ENCODE assay signal across 1 cellular context in the genomic region with DNA sequence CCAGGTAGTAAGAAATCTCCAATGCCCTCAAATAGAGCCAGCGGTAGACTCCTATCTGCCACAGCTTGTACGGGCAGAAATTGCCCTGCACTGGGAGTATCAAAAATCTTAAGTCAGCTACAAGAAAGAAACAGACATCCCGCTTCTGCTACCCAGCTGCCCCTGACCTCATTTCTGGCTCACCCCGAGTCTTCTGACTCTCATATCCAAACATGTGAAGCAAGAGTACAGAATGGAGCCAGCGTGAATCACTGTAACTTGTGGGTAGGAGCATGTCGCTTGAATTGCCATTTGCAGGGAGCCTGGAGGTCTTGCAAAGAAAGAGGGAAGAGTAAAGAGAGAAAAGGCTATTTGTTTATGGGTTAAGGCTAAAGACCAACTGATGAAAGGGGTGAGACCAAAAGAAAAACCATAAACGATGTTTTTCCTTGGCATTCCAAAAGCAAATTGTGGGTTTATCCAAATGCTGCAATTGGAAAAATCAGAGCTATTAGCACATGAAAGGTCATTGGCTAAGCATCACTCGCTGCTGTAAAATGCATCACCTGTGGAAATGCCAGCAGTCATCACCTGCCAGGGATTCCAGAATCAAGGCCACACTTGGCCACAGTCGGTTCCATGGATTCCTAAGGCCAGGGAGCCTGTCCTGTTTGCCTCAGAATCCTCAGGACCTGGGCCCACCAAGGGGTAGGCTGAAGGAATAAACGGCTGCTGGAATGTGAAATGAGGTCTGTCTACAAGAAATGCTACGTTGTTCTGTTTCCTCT.
TF ChIP-seq lines count a peak whose summit lies in the region.

No MANE protein-coding gene starts in this region.

TF ChIP-seq in IMR-90, 13 proteins besides CTCF, POLR2A, EP300 and RAD21:
- TF ChIP-seq USF2 (IDR thresholded peaks at IDR 0.05; ENCODE audit: low read depth, low read length) (peak; percentile 15; the same call in 1 of the 2 replicates), NFE2L2 (IDR thresholded peaks at IDR 0.05; ENCODE audit: low read depth, low read length) (no peak), MAZ (IDR thresholded peaks at IDR 0.05; ENCODE audit: borderline replicate concordance, low read depth, low read length) (peak; percentile 38; the same call in 1 of the 2 replicates), RCOR1 (IDR thresholded peaks at IDR 0.05; ENCODE audit: insufficient replicate concordance, low read length) (peak; percentile 31), FOS (IDR thresholded peaks at IDR 0.05; ENCODE audit: low read depth, low read length) (peak; percentile 69), SMC3 (IDR thresholded peaks at IDR 0.05; ENCODE audit: low read depth, low read length) (no peak), MXI1 (IDR thresholded peaks at IDR 0.05; ENCODE audit: borderline replicate concordance, low read depth, low read length) (peak; percentile 75; the same call in 1 of the 2 replicates), MAFK (IDR thresholded peaks at IDR 0.05; ENCODE audit: low read depth, low read length) (no peak), CEBPB (IDR thresholded peaks at IDR 0.05; ENCODE audit: low read depth, low read length) (peak; percentile 98), BHLHE40 (IDR thresholded peaks at IDR 0.05; ENCODE audit: low read depth, low read length) (peak; percentile 29; the same call in 1 of the 2 replicates), ELK1 (IDR thresholded peaks at IDR 0.05; ENCODE audit: borderline replicate concordance, low read depth, low read length) (no peak), CHD1 (IDR thresholded peaks at IDR 0.05; ENCODE audit: low read depth, low read length) (0 out of 2 replicates have a peak, but pooled peaks have one; percentile 55)
